In the genomic region with DNA sequence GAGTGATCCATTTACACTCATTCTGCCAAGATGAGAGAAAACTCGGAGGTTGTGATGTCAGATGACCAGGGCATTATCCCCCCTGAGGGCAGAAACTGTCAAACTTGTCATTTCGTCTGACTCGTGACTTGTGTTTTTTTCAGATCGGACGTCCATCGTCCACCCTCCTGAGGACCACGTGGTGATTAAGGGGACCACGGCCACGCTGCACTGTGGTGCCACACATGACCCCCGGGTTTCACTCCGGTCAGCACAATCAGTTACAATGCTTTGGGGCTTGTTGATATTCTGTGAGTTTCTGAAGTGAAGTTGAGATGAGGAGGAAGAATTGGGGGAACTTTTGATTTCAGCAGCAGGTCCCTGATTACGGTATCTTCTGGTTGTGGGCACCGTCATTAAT, we compare ENCODE assay signal across 20 cellular contexts.
"Had no signal": no experiment of that assay in that cellular context is flagged by ENCODE, and none has a peak within 500 bp of the region (broad histone marks: within the 10 kb centered on the region; RNA-seq: fewer than 3 reads in every experiment).

No MANE protein-coding gene starts in this region.

- H3K9me3 Mint-ChIP-seq: effector memory CD8-positive, alpha-beta T cell had no signal

- H3K27ac Mint-ChIP-seq: dendritic cell treated with granulocyte-macrophage colony-stimulating factor and Interleukin-4, amounts not matched to agents 40 ng/mL and 50 ng/mL, for 4 days; effector memory CD8-positive, alpha-beta T cell had no signal

- DNase-seq: colonic mucosa; cortex of kidney; dermis blood vessel endothelial cell; dorsolateral prefrontal cortex; effector CD4-positive, alpha-beta T cell; effector CD8-positive, alpha-beta T cell; effector memory CD4-positive, alpha-beta T cell; effector memory CD8-positive, alpha-beta T cell; endodermal cell; erythroblast; esophagus squamous epithelium; foreskin fibroblast; foreskin keratinocyte; gastrocnemius medialis; glutamatergic neuron; heart left ventricle; heart right ventricle had no signal

- H3K4me3 Mint-ChIP-seq: dendritic cell treated with granulocyte-macrophage colony-stimulating factor and Interleukin-4, amounts not matched to agents 40 ng/mL and 50 ng/mL, for 4 days; effector memory CD8-positive, alpha-beta T cell; endodermal cell had no signal

- H3K4me1 Mint-ChIP-seq: endodermal cell had no signal

- ATAC-seq: effector memory CD8-positive, alpha-beta T cell; esophagus mucosa; foreskin keratinocyte; gastrocnemius medialis; gastroesophageal sphincter; heart left ventricle; heart right ventricle had no signal

- H3K27me3 Mint-ChIP-seq: dendritic cell treated with granulocyte-macrophage colony-stimulating factor and Interleukin-4, amounts not matched to agents 40 ng/mL and 50 ng/mL, for 4 days had no signal
